9 cellular contexts compared by ENCODE assay signal in the genomic region with DNA sequence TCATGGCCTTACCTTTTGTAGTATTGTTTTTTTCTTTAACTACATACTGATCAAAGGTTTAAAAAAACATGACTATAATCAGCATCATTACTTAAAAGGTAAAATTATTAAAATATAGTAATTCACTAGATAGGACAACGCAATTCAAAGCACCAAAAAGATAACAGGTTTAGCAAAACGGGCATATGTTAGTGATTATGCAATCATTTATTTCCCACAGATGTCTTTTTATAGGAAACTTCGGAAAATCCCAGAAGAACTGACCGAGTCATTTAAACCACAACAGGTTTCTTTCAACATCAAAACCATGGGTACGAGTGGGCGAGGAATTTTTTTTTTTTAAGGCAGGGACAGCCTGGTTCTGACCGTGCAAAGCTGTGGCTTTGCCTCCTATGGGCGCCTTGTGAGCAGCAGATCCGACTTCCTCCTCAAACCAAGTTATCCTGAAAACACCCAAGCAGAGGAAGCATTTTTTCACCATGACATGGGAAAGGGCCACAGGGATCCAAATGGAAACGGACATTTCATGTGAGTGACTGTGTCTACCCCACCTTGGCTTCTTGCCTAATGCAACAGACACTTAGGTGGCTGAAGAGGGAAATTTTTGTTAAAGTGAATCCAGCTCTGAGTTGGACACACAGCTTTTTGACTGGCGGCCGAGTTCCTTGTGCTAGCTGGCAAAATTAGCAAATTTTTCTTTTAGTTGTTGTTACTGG.
DNase-seq lines count a peak whose midpoint lies in the region; ATAC-seq and TF ChIP-seq lines count a peak whose summit lies in the region.
"Had no signal": no experiment of that assay in that cellular context is flagged by ENCODE, and none has a peak within 500 bp of the region (broad histone marks: within the 10 kb centered on the region; RNA-seq: fewer than 3 reads in every experiment).

No MANE protein-coding gene starts in this region.

- TF ChIP-seq CTCF in foreskin keratinocyte (conservative IDR thresholded peaks at IDR 0.05) (no peak), gastrocnemius medialis (IDR thresholded peaks at IDR 0.05 in 4 of 5, conservative IDR thresholded peaks at IDR 0.05 in 1 of 5) (no peak)

- DNase-seq in EL (peak; percentile 99), SW 1271 (lab: John Stamatoyannopoulos, UW) (peak; percentile 84 to 92), foreskin keratinocyte (peak; percentile 94 to 96), gastrocnemius medialis (peak; percentile 4 to 53), cerebellum (ENCODE audit: low spot score) (no peak), putamen (ENCODE audit: low spot score) (no peak), NOMO-1 treated with DMSO at 0.1 percent for 48 hours (lab: John Stamatoyannopoulos, UW; ENCODE audit: unreplicated experiment) (no peak)
- no peak for DNase-seq in activated T-cell treated with anti-CD3 and anti-CD28 coated beads, Interleukin-2, amount 50 U/mL, for 1 hour
- DNase-seq: NCI-H1417 had no signal

- no peaks in the 10 kb centered on the region for H3K36me3 ChIP-seq in gastrocnemius medialis

- intact Hi-C loops in gastrocnemius medialis (cut with DNase I; ENCODE audit: low total_unique reads): no loop called here

- H3K27me3 ChIP-seq in foreskin keratinocyte (no peaks in the 10 kb centered on the region), gastrocnemius medialis (no peaks in the 10 kb centered on the region)

- H3K4me3 ChIP-seq in gastrocnemius medialis: peak overlapping the region in 2 of 4 donors; percentile 15 to 16

- in situ Hi-C loops in gastrocnemius medialis (cut with MboI; ENCODE audit: low sequenced_read_pairs in 4 of 4): no loop called here

- no peak for TF ChIP-seq POLR2A in gastrocnemius medialis (IDR thresholded peaks at IDR 0.05)

- H3K9me3 ChIP-seq in gastrocnemius medialis: no peaks in the 10 kb centered on the region

- H3K4me1 ChIP-seq in foreskin keratinocyte (no peaks in the 10 kb centered on the region), gastrocnemius medialis (no peaks in the 10 kb centered on the region)

- ATAC-seq in foreskin keratinocyte (peak; percentile 65), gastrocnemius medialis (peak; percentile 56 to 82)

- H3K27ac ChIP-seq in foreskin keratinocyte (peak overlapping the region; percentile 38), gastrocnemius medialis (peak overlapping the region; percentile 38 to 66 (median 50))

Comparison
In these comparisons a context has a peak if more than half of its experiments do, and no peak if none do; other contexts are left out.
1. DNase-seq: peak in EL (single experiment), SW 1271 (2 of 2), foreskin keratinocyte (2 of 2) and gastrocnemius medialis (2 of 2); none in activated T-cell treated with anti-CD3 and anti-CD28 coated beads, Interleukin-2, amount 50 U/mL, for 1 hour (single experiment), cerebellum (single experiment), putamen (single experiment) and NOMO-1 treated with DMSO at 0.1 percent for 48 hours (single experiment).